10 cellular contexts compared by ENCODE assay signal in genomic region chr2:48344441-48344756, GRCh38. TPM values are rescaled to one million over a fixed set of nuclear protein-coding genes. Genes with fewer than 3 reads are reported as not detected.
DNase-seq lines count a peak whose midpoint lies in the region; ATAC-seq and TF ChIP-seq lines count a peak whose summit lies in the region.
"Had no signal": no experiment of that assay in that cellular context is flagged by ENCODE, and none has a peak within 500 bp of the region (broad histone marks: within the 10 kb centered on the region; RNA-seq: fewer than 3 reads in every experiment).

No MANE protein-coding gene starts in this region.

- ATAC-seq in activated naive CD8-positive, alpha-beta T cell treated with anti-CD3 and anti-CD28 coated beads, Interleukin-2, amount 10 ng/mL, durations not matched to agents 7 days and 5 days (ENCODE audit: low read depth): no peak
- ATAC-seq in left lung: no peak

- TF ChIP-seq CTCF in left lung (IDR thresholded peaks at IDR 0.05) (no peak), tibial artery (IDR thresholded peaks at IDR 0.05) (no peak)

- H3K9me3 ChIP-seq in left lung: peaks cover 3 to 15% of the 10 kb centered on the region in 2 donors
- peaks cover 0 to 17% (median 0%) of the 10 kb centered on the region in 3 donors for H3K9me3 ChIP-seq in tibial artery

- peaks cover 31% of the 10 kb centered on the region for H3K36me3 Mint-ChIP-seq in activated naive CD4-positive, alpha-beta T cell treated with anti-CD3 and anti-CD28 coated beads for 36 hours (ENCODE audit: low read depth)
- H3K36me3 Mint-ChIP-seq in activated naive CD8-positive, alpha-beta T cell treated with anti-CD3 and anti-CD28 coated beads, Interleukin-2, amount 10 ng/mL, durations not matched to agents 7 days and 5 days: peaks cover 33% of the 10 kb centered on the region

- intact Hi-C loops in activated naive CD4-positive, alpha-beta T cell treated with anti-CD3 and anti-CD28 coated beads for 36 hours (cut with micrococcal nuclease): loop anchor here (1.0 to 10.0 kb wide), 6 partner anchors 9 to 560 kb away; partner anchors contain the start of genes FBXO11 and MSH6
- intact Hi-C loops in left lung (cut with DNase I): no loop called here
- intact Hi-C loops in tibial artery (cut with DNase I; ENCODE audit: low total_unique reads): no loop called here

- peak overlapping the region; percentile 47 for H3K27ac Mint-ChIP-seq in activated naive CD4-positive, alpha-beta T cell treated with anti-CD3 and anti-CD28 coated beads for 36 hours
- peak overlapping the region; percentile 76 for H3K27ac Mint-ChIP-seq in activated naive CD8-positive, alpha-beta T cell treated with anti-CD3 and anti-CD28 coated beads, Interleukin-2, amount 10 ng/mL, durations not matched to agents 7 days and 5 days

- DNase-seq in activated naive CD4-positive, alpha-beta T cell treated with anti-CD3 and anti-CD28 coated beads for 36 hours: no peak
- no peak for DNase-seq in activated naive CD4-positive, alpha-beta T cell treated with anti-CD3 and anti-CD28 coated beads, Interleukin-2, amount 50 U/mL, for 16 hours
- DNase-seq in activated naive CD8-positive, alpha-beta T cell treated with anti-CD3 and anti-CD28 coated beads, Interleukin-2, amount 10 ng/mL, durations not matched to agents 7 days and 5 days: no peak
- DNase-seq in left lung (no peak), tibial artery (no peak), dermis blood vessel endothelial cell (no peak), superior temporal gyrus (ENCODE audit: extremely low spot score) (no peak), NCI-H2081 treated with DMSO at 0.1 percent for 48 hours (lab: John Stamatoyannopoulos, UW) (no peak)
- DNase-seq: glutamatergic neuron had no signal

- peak overlapping the region; percentile 8 for H3K4me3 Mint-ChIP-seq in activated naive CD4-positive, alpha-beta T cell treated with anti-CD3 and anti-CD28 coated beads for 36 hours
- peak overlapping the region; percentile 71 for H3K4me3 Mint-ChIP-seq in activated naive CD8-positive, alpha-beta T cell treated with anti-CD3 and anti-CD28 coated beads, Interleukin-2, amount 10 ng/mL, durations not matched to agents 7 days and 5 days

- H3K36me3 ChIP-seq in left lung (peaks cover 0 to 20% of the 10 kb centered on the region in 2 donors), tibial artery (peaks cover 0 to 9% (median 0%) of the 10 kb centered on the region in 3 donors)

- peaks cover 32% of the 10 kb centered on the region for H3K4me1 Mint-ChIP-seq in activated naive CD4-positive, alpha-beta T cell treated with anti-CD3 and anti-CD28 coated beads for 36 hours (ENCODE audit: low read depth)
- peaks cover 21% of the 10 kb centered on the region for H3K4me1 Mint-ChIP-seq in activated naive CD8-positive, alpha-beta T cell treated with anti-CD3 and anti-CD28 coated beads, Interleukin-2, amount 10 ng/mL, durations not matched to agents 7 days and 5 days

- CTCF ChIA-PET in activated naive CD4-positive, alpha-beta T cell treated with anti-CD3 and anti-CD28 coated beads for 36 hours (lab: Charles Lee): interaction anchor here (0.6 kb wide), 1 partner anchor 484 kb away, joined by 7 read pairs; no protein-coding TSS in a partner anchor

- H3K27me3 ChIP-seq in left lung (no peaks in the 10 kb centered on the region), tibial artery (no peaks in the 10 kb centered on the region)

- no peaks in the 10 kb centered on the region for H3K27me3 Mint-ChIP-seq in activated naive CD4-positive, alpha-beta T cell treated with anti-CD3 and anti-CD28 coated beads for 36 hours (ENCODE audit: low read depth)
- H3K27me3 Mint-ChIP-seq in activated naive CD8-positive, alpha-beta T cell treated with anti-CD3 and anti-CD28 coated beads, Interleukin-2, amount 10 ng/mL, durations not matched to agents 7 days and 5 days: no peaks in the 10 kb centered on the region

- peaks cover 15% of the 10 kb centered on the region for H3K9me3 Mint-ChIP-seq in activated naive CD4-positive, alpha-beta T cell treated with anti-CD3 and anti-CD28 coated beads for 36 hours
- peaks cover 10% of the 10 kb centered on the region for H3K9me3 Mint-ChIP-seq in activated naive CD8-positive, alpha-beta T cell treated with anti-CD3 and anti-CD28 coated beads, Interleukin-2, amount 10 ng/mL, durations not matched to agents 7 days and 5 days

- POLR2A ChIA-PET in activated naive CD8-positive, alpha-beta T cell treated with anti-CD3 and anti-CD28 coated beads, Interleukin-2, amount 10 ng/mL, durations not matched to agents 7 days and 5 days (lab: Charles Lee): interaction anchor here (0.5 kb wide), 1 partner anchor 17 kb away, joined by 3 read pairs; no protein-coding TSS in a partner anchor

- H3K27ac ChIP-seq in left lung: peak overlapping the region; percentile 29 to 50
- peak overlapping the region; percentile 3 to 7 for H3K27ac ChIP-seq in tibial artery
- H3K27ac ChIP-seq: C4-2B had no signal

- H3K4me1 ChIP-seq in left lung (peaks cover 16 to 55% of the 10 kb centered on the region in 2 donors), tibial artery (peaks cover 0 to 83% (median 12%) of the 10 kb centered on the region in 4 donors)

- H3K4me3 ChIP-seq in left lung (peak overlapping the region in 1 of 2 donors; percentile 8), tibial artery (no peak overlapping the region)

RNA-seq across cellular contexts. Expression of gene FOXN2, which starts 29.9 kb away (rescaled TPM):
- total RNA-seq in activated naive CD4-positive, alpha-beta T cell treated with anti-CD3 and anti-CD28 coated beads for 36 hours: 10 to 100 TPM; 38.9 to 39.5 TPM
- total RNA-seq in activated naive CD8-positive, alpha-beta T cell treated with anti-CD3 and anti-CD28 coated beads, Interleukin-2, amount 10 ng/mL, durations not matched to agents 7 days and 5 days: 10 to 100 TPM; 51.0 to 57.0 TPM
- total RNA-seq in left lung (10 to 100 TPM; 23.4 to 37.9 TPM), dermis blood vessel endothelial cell (48.5 and 53.1 TPM in 2 replicates)
